25 cellular contexts compared by ENCODE assay signal in genomic region chr1:5427026-5427613, GRCh38.
"Had no signal": no experiment of that assay in that cellular context is flagged by ENCODE, and none has a peak within 500 bp of the region (broad histone marks: within the 10 kb centered on the region; RNA-seq: fewer than 3 reads in every experiment).

No MANE protein-coding gene starts in this region.

- DNase-seq: activated CD4-positive, alpha-beta T cell treated with anti-CD3 and anti-CD28 coated beads, Interleukin-2, amount 10 ng/mL, durations not matched to agents 24 days and 14 days; activated CD8-positive, alpha-beta memory T cell treated with anti-CD3 and anti-CD28 coated beads, Interleukin-2, amount 10 ng/mL, durations not matched to agents 7 days and 5 days; activated CD8-positive, alpha-beta T cell treated with anti-CD3 and anti-CD28 coated beads for 36 hours; activated effector memory CD4-positive, alpha-beta T cell treated with anti-CD3 and anti-CD28 coated beads, Interleukin-2, amount 50 U/mL, for 16 hours; activated naive CD4-positive, alpha-beta T cell treated with anti-CD3 and anti-CD28 coated beads, Interleukin-2, amount 10 ng/mL, durations not matched to agents 7 days and 5 days; activated T-cell treated with anti-CD3 and anti-CD28 coated beads for 4 hours; amygdala; cerebellar nuclear complex; esophagus squamous epithelium; gastrocnemius medialis; hippocampal formation; islet precursor cell; left cardiac atrium; mesenchymal stem cell; mucosa of descending colon; nephron progenitor cell; sigmoid colon; stimulated activated CD4-positive, alpha-beta T cell treated with anti-CD3 and anti-CD28 coated beads, Interleukin-15, amount 100 ng/mL, for 24 hours; stimulated activated CD4-positive, alpha-beta T cell treated with anti-CD3 and anti-CD28 coated beads, Interleukin-2, amount 100 ng/mL, for 48 hours; stimulated activated CD8-positive, alpha-beta memory T cell treated with anti-CD3 and anti-CD28 coated beads, Interleukin-4, amount 100 ng/mL, for 48 hours; stimulated activated naive B cell treated with anti-CD40 and anti-IgM and Interleukin-4, amounts not matched to agents 10 μg/mL and 1 μg/mL and 100 μg/mL, for 72 hours; trophoblast cell had no signal

- H3K4me2 ChIP-seq: smooth muscle cell had no signal

- H3K36me3 ChIP-seq: esophagus squamous epithelium, gastrocnemius medialis, sigmoid colon had no signal

- H3K9me3 ChIP-seq: esophagus squamous epithelium, gastrocnemius medialis, mucosa of descending colon, sigmoid colon had no signal

- H3K4me1 Mint-ChIP-seq: stimulated activated naive B cell treated with anti-CD40 and anti-IgM and Interleukin-4, amounts not matched to agents 10 μg/mL and 1 μg/mL and 100 μg/mL, for 72 hours had no signal

- H3K9me3 Mint-ChIP-seq: activated CD4-positive, alpha-beta T cell treated with anti-CD3 and anti-CD28 coated beads, Interleukin-2, amount 10 ng/mL, durations not matched to agents 24 days and 14 days; activated CD8-positive, alpha-beta T cell treated with anti-CD3 and anti-CD28 coated beads for 36 hours; activated naive CD4-positive, alpha-beta T cell treated with anti-CD3 and anti-CD28 coated beads, Interleukin-2, amount 10 ng/mL, durations not matched to agents 7 days and 5 days; nephron progenitor cell; stimulated activated naive B cell treated with anti-CD40 and anti-IgM and Interleukin-4, amounts not matched to agents 10 μg/mL and 1 μg/mL and 100 μg/mL, for 72 hours had no signal

- H3K4me3 Mint-ChIP-seq: activated CD4-positive, alpha-beta T cell treated with anti-CD3 and anti-CD28 coated beads, Interleukin-2, amount 10 ng/mL, durations not matched to agents 24 days and 14 days; activated CD8-positive, alpha-beta memory T cell treated with anti-CD3 and anti-CD28 coated beads, Interleukin-2, amount 10 ng/mL, durations not matched to agents 7 days and 5 days; activated CD8-positive, alpha-beta T cell treated with anti-CD3 and anti-CD28 coated beads for 36 hours; activated naive CD4-positive, alpha-beta T cell treated with anti-CD3 and anti-CD28 coated beads, Interleukin-2, amount 10 ng/mL, durations not matched to agents 7 days and 5 days; nephron progenitor cell; stimulated activated naive B cell treated with anti-CD40 and anti-IgM and Interleukin-4, amounts not matched to agents 10 μg/mL and 1 μg/mL and 100 μg/mL, for 72 hours had no signal

- H3K27ac Mint-ChIP-seq: activated CD4-positive, alpha-beta T cell treated with anti-CD3 and anti-CD28 coated beads, Interleukin-2, amount 10 ng/mL, durations not matched to agents 24 days and 14 days; activated CD8-positive, alpha-beta memory T cell treated with anti-CD3 and anti-CD28 coated beads, Interleukin-2, amount 10 ng/mL, durations not matched to agents 7 days and 5 days; activated CD8-positive, alpha-beta T cell treated with anti-CD3 and anti-CD28 coated beads for 36 hours; activated naive CD4-positive, alpha-beta T cell treated with anti-CD3 and anti-CD28 coated beads, Interleukin-2, amount 10 ng/mL, durations not matched to agents 7 days and 5 days; nephron progenitor cell; stimulated activated naive B cell treated with anti-CD40 and anti-IgM and Interleukin-4, amounts not matched to agents 10 μg/mL and 1 μg/mL and 100 μg/mL, for 72 hours had no signal

- ATAC-seq: activated CD4-positive, CD25-positive, alpha-beta regulatory T cell treated with anti-CD3 and anti-CD28 coated beads, Interleukin-2, amount 50 U/mL, for 24 hours; activated CD8-positive, alpha-beta memory T cell treated with anti-CD3 and anti-CD28 coated beads, Interleukin-2, amount 10 ng/mL, durations not matched to agents 7 days and 5 days; activated CD8-positive, alpha-beta T cell treated with anti-CD3 and anti-CD28 coated beads for 36 hours; gastrocnemius medialis; left cardiac atrium; mucosa of descending colon; stimulated activated naive B cell treated with anti-CD40 and anti-IgM and Interleukin-4, amounts not matched to agents 10 μg/mL and 1 μg/mL and 100 μg/mL, for 72 hours had no signal

- H3K4me3 ChIP-seq: coronary artery, esophagus squamous epithelium, gastrocnemius medialis, mucosa of descending colon, sigmoid colon, smooth muscle cell had no signal

- H3K36me3 Mint-ChIP-seq: activated CD8-positive, alpha-beta memory T cell treated with anti-CD3 and anti-CD28 coated beads, Interleukin-2, amount 10 ng/mL, durations not matched to agents 7 days and 5 days; activated naive CD4-positive, alpha-beta T cell treated with anti-CD3 and anti-CD28 coated beads, Interleukin-2, amount 10 ng/mL, durations not matched to agents 7 days and 5 days; stimulated activated naive B cell treated with anti-CD40 and anti-IgM and Interleukin-4, amounts not matched to agents 10 μg/mL and 1 μg/mL and 100 μg/mL, for 72 hours had no signal

- H3K4me1 ChIP-seq: gastrocnemius medialis, sigmoid colon had no signal

- H3K27ac ChIP-seq: coronary artery, esophagus squamous epithelium, gastrocnemius medialis, sigmoid colon had no signal
